ENCODE assay signal across 8 cellular contexts in genomic region chr6:137870744-137871247, GRCh38. TPM values are rescaled to one million over a fixed set of nuclear protein-coding genes. Genes with fewer than 3 reads are reported as not detected.
DNase-seq lines count a peak whose midpoint lies in the region; ATAC-seq and TF ChIP-seq lines count a peak whose summit lies in the region.

No MANE protein-coding gene starts in this region.

- H3K9me3 Mint-ChIP-seq in activated T-helper 17 cell treated with anti-CD3 and anti-CD28 coated beads, Interleukin-2, amount 50 U/mL, for 72 hours: no peaks in the 10 kb centered on the region

- peak overlapping the region in 1 of 2 donors; percentile 79 for H3K4me3 ChIP-seq in left lung

- peaks cover 3 to 31% of the 10 kb centered on the region in 2 donors for H3K36me3 ChIP-seq in left lung

- H3K27ac Mint-ChIP-seq in activated T-helper 17 cell treated with anti-CD3 and anti-CD28 coated beads, Interleukin-2, amount 50 U/mL, for 72 hours: peak overlapping the region; percentile 95

- DNase-seq in left lung (no peak), RKO (ENCODE audit: low spot score) (no peak), NCI-H510A treated with DMSO at 0.1 percent for 48 hours (lab: John Stamatoyannopoulos, UW) (no peak), NCI-H2107 (lab: John Stamatoyannopoulos, UW) (no peak)

- H3K9me3 ChIP-seq in left lung: no peaks in the 10 kb centered on the region

- H3K4me3 Mint-ChIP-seq in activated T-helper 17 cell treated with anti-CD3 and anti-CD28 coated beads, Interleukin-2, amount 50 U/mL, for 72 hours: peak overlapping the region; percentile 95

- H3K27ac ChIP-seq in left lung: peak overlapping the region; percentile 4 to 72

- intact Hi-C loops in left lung (cut with DNase I): no loop called here

- TF ChIP-seq CTCF in left lung (IDR thresholded peaks at IDR 0.05): peak in 1 of 2 donors; percentile 25

- peaks cover 15 to 81% of the 10 kb centered on the region in 2 donors for H3K4me1 ChIP-seq in left lung

- peaks cover 18% of the 10 kb centered on the region for H3K4me1 Mint-ChIP-seq in activated T-helper 17 cell treated with anti-CD3 and anti-CD28 coated beads, Interleukin-2, amount 50 U/mL, for 72 hours

- H3K36me3 Mint-ChIP-seq in activated T-helper 17 cell treated with anti-CD3 and anti-CD28 coated beads, Interleukin-2, amount 50 U/mL, for 72 hours (ENCODE audit: low read depth): peaks cover 99% of the 10 kb centered on the region

- H3K27me3 Mint-ChIP-seq in activated T-helper 17 cell treated with anti-CD3 and anti-CD28 coated beads, Interleukin-2, amount 50 U/mL, for 72 hours: no peaks in the 10 kb centered on the region

- no peaks in the 10 kb centered on the region for H3K27me3 ChIP-seq in left lung

- ATAC-seq in GM18520 (IDR thresholded peaks at IDR 0.05; ENCODE audit: unreplicated experiment) (peak; percentile 13), HG03064 (IDR thresholded peaks at IDR 0.05; ENCODE audit: low read depth, unreplicated experiment) (peak; percentile 22), left lung (no peak), GM21367 (IDR thresholded peaks at IDR 0.05; ENCODE audit: unreplicated experiment) (no peak)
- peak; percentile 51 for ATAC-seq in activated T-helper 17 cell treated with anti-CD3 and anti-CD28 coated beads, Interleukin-2, amount 50 U/mL, for 72 hours (replicated peaks)

RNA-seq across cellular contexts. Expression of gene TNFAIP3, which starts 3.7 kb away (rescaled TPM):
- total RNA-seq in activated T-helper 17 cell treated with anti-CD3 and anti-CD28 coated beads, Interleukin-2, amount 50 U/mL, for 72 hours: 100 to 1,000 TPM; 254 to 663 TPM
- 100 to 1,000 TPM in 1 of 2 donors, 10 to 100 TPM in 1; 22.6 to 102 TPM for total RNA-seq in left lung

Comparison
In these comparisons a context has a peak if more than half of its experiments do, and no peak if none do; other contexts are left out.
1. ATAC-seq: peak in GM18520 (single experiment), HG03064 (single experiment) and activated T-helper 17 cell treated with anti-CD3 and anti-CD28 coated beads, Interleukin-2, amount 50 U/mL, for 72 hours (single experiment); none in left lung (single experiment) and GM21367 (single experiment).